In genomic region chr21:16578912-16579311, GRCh38 we compare ENCODE assay signal across 17 cellular contexts.
DNase-seq lines count a peak whose midpoint lies in the region; ATAC-seq and TF ChIP-seq lines count a peak whose summit lies in the region.
"Had no signal": no experiment of that assay in that cellular context is flagged by ENCODE, and none has a peak within 500 bp of the region (broad histone marks: within the 10 kb centered on the region; RNA-seq: fewer than 3 reads in every experiment).

No MANE protein-coding gene starts in this region.

- 2 to 4% methylated on average over 3 of the region's 3 CpGs for WGBS in aorta, 2 donors

- no peaks in the 10 kb centered on the region for H3K27me3 ChIP-seq in aorta (ENCODE audit: control insufficient read depth in 1 of 2, insufficient read depth in 2 of 2, low read length in 1 of 2)

- no peak for TF ChIP-seq CTCF in GM13976 (IDR thresholded peaks at IDR 0.05; ENCODE audit: borderline replicate concordance, control extremely low read depth, extremely low read depth, insufficient read depth, missing control alignments)

- H3K4me3 ChIP-seq in aorta (ENCODE audit: low read length in 2 of 2): peak overlapping the region in 1 of 2 donors; percentile 48

- no peaks in the 10 kb centered on the region for H3K9me3 ChIP-seq in aorta (ENCODE audit: control insufficient read depth, low read length)

- no peaks in the 10 kb centered on the region for H3K4me1 ChIP-seq in aorta (ENCODE audit: control insufficient read depth in 1 of 2, insufficient read depth in 2 of 2, low read length in 2 of 2)

- DNase-seq in Right ventricle myocardium inferior (ENCODE audit: missing footprints): no peak
- no peak for DNase-seq in cardiac septum (ENCODE audit: low spot score)
- DNase-seq in left cardiac atrium: no peak
- peak; percentile 53 for DNase-seq in pons (ENCODE audit: low spot score)
- DNase-seq in aorta: no peak
- no peak for DNase-seq in GM13976 (ENCODE audit: low spot score)
- DNase-seq in NCI-H748 treated with DMSO at 0.1 percent for 48 hours (lab: John Stamatoyannopoulos, UW): no peak
- DNase-seq: activated CD4-positive, alpha-beta memory T cell treated with anti-CD3 and anti-CD28 coated beads, Interleukin-2, amount 10 ng/mL, durations not matched to agents 7 days and 5 days; activated T-cell treated with anti-CD3 and anti-CD28 coated beads, Interleukin-2, amount 50 U/mL, for 48 hours; cortex of kidney; NCI-H2029; NCI-H526 treated with DMSO at 0.1 percent for 48 hours had no signal

- no peaks in the 10 kb centered on the region for H3K36me3 ChIP-seq in aorta (ENCODE audit: control insufficient read depth in 1 of 2, insufficient read depth in 2 of 2, low read length in 1 of 2)

- intact Hi-C loops in Right ventricle myocardium inferior (cut with DNase I) (no loop called here), cardiac septum (cut with DNase I) (no loop called here), left cardiac atrium (cut with DNase I) (no loop called here), aorta (cut with DNase I) (no loop called here)

- in situ Hi-C loops in GM13976 (cut with MboI; ENCODE audit: low sequenced_read_pairs, unreplicated experiment): no loop called here

- H3K27ac ChIP-seq in aorta (ENCODE audit: low read depth in 1 of 2, low read length in 2 of 2): no peak overlapping the region
- H3K27ac ChIP-seq: C4-2B had no signal

- ATAC-seq in Right ventricle myocardium inferior (peak; percentile 53), left cardiac atrium (peak; percentile 47 to 56), aorta (ENCODE audit: low FRiP score) (peak; percentile 22), HG02981 (IDR thresholded peaks at IDR 0.05; ENCODE audit: unreplicated experiment) (no peak)
- ATAC-seq: HepG2; Panc1; stimulated activated effector memory CD8-positive, alpha-beta T cell treated with anti-CD3 and anti-CD28 coated beads, Interleukin-12 subunit alpha, Interleukin-12 subunit beta, amount 100 ng/mL, for 72 hours had no signal
